Comparison of ENCODE assay signal across 9 cellular contexts in genomic region chr19:13764821-13765394, GRCh38. TPM values are rescaled to one million over a fixed set of nuclear protein-coding genes. Genes with fewer than 3 reads are reported as not detected.
DNase-seq lines count a peak whose midpoint lies in the region; FAIRE-seq and TF ChIP-seq lines count a peak whose summit lies in the region.
"Had no signal": no experiment of that assay in that cellular context is flagged by ENCODE, and none has a peak within 500 bp of the region (broad histone marks: within the 10 kb centered on the region; RNA-seq: fewer than 3 reads in every experiment).

No MANE protein-coding gene starts in this region.

- H4K91ac ChIP-seq in mesenchymal stem cell (ENCODE audit: low read length) = no peak overlapping the region

- peak overlapping the region; percentile 93 for H3K4me3 ChIP-seq in AG04449 (ENCODE audit: low read depth, low read length)
- H3K4me3 ChIP-seq in HAP-1 = peak overlapping the region; percentile 67
- H3K4me3 ChIP-seq in WERI-Rb-1 (ENCODE audit: low read depth, low read length) = peak overlapping the region; percentile 48
- H3K4me3 ChIP-seq in mesenchymal stem cell (ENCODE audit: insufficient read depth in 1 of 2, low read depth in 1 of 2, low read length in 2 of 2) = peak overlapping the region; percentile 88 to 92
- H3K4me3 ChIP-seq in thymus (ENCODE audit: low read length) = peak overlapping the region; percentile 85

- H3K9ac ChIP-seq in mesenchymal stem cell (ENCODE audit: low read length) = peak overlapping the region; percentile 88

- no peak overlapping the region for H2BK15ac ChIP-seq in mesenchymal stem cell (ENCODE audit: low read depth, poor library complexity, severe bottlenecking)

- CTCF ChIA-PET in AG04449 (lab: Yijun Ruan, JAX) = interaction anchor here (1.0 to 1.8 kb wide), 3 partner anchors 17 to 99 kb away, joined by 3 to 7 read pairs (median 6); a partner anchor contains a TSS

- peak overlapping the region in 1 of 2 experiments; percentile 30 for H2BK12ac ChIP-seq in mesenchymal stem cell (ENCODE audit: low read length in 2 of 2)

- peaks cover 79% of the 10 kb centered on the region for H3K36me3 Mint-ChIP-seq in dendritic cell treated with granulocyte-macrophage colony-stimulating factor and Interleukin-4, amounts not matched to agents 40 ng/mL and 50 ng/mL, for 4 days (ENCODE audit: low read depth)

- H3K4me3 Mint-ChIP-seq in dendritic cell treated with granulocyte-macrophage colony-stimulating factor and Interleukin-4, amounts not matched to agents 40 ng/mL and 50 ng/mL, for 4 days = peak overlapping the region; percentile 73

- H3K14ac ChIP-seq in mesenchymal stem cell (ENCODE audit: low read length in 2 of 2) = peak overlapping the region; percentile 78 to 96

- H3K27ac ChIP-seq in WERI-Rb-1 (no peak overlapping the region), mesenchymal stem cell (ENCODE audit: low read length, poor library complexity, severe bottlenecking) (no peak overlapping the region), thymus (ENCODE audit: low read depth) (no peak overlapping the region)

- no peaks in the 10 kb centered on the region for H3K9me3 Mint-ChIP-seq in dendritic cell treated with granulocyte-macrophage colony-stimulating factor and Interleukin-4, amounts not matched to agents 40 ng/mL and 50 ng/mL, for 4 days

- no peak overlapping the region for H2BK120ac ChIP-seq in mesenchymal stem cell (ENCODE audit: low read depth, low read length)

- no peak for FAIRE-seq in urothelium cell line (lab: Jason Lieb, UNC)
- FAIRE-seq: islet of Langerhans had no signal

- peak overlapping the region in 1 of 2 experiments; percentile 80 for H3K23ac ChIP-seq in mesenchymal stem cell (ENCODE audit: low read length in 2 of 2)

- in situ Hi-C loops in HAP-1 (cut with MboI; ENCODE audit: low sequenced_read_pairs) = no loop called here

- H3K4me1 Mint-ChIP-seq in dendritic cell treated with granulocyte-macrophage colony-stimulating factor and Interleukin-4, amounts not matched to agents 40 ng/mL and 50 ng/mL, for 4 days (ENCODE audit: low read depth) = peaks cover 25% of the 10 kb centered on the region

- H3K36me3 ChIP-seq in HAP-1 (replicated peaks) (peaks cover 55% of the 10 kb centered on the region), WERI-Rb-1 (peaks cover 38% of the 10 kb centered on the region), mesenchymal stem cell (ENCODE audit: control insufficient read depth in 1 of 2, insufficient read depth in 2 of 2, low read depth in 1 of 2, low read length in 2 of 2) (peaks cover 57 to 59% of the 10 kb centered on the region in 2 experiments), thymus (ENCODE audit: control insufficient read depth, insufficient read depth) (peaks cover 34% of the 10 kb centered on the region)

- H3K27me3 ChIP-seq in HAP-1 (ENCODE audit: low read depth) (no peaks in the 10 kb centered on the region), WERI-Rb-1 (ENCODE audit: insufficient read depth, low read depth, severe bottlenecking) (no peaks in the 10 kb centered on the region), mesenchymal stem cell (ENCODE audit: control insufficient read depth in 1 of 2, insufficient read depth in 1 of 2, low read length in 2 of 2) (no peaks in the 10 kb centered on the region), thymus (ENCODE audit: control insufficient read depth, insufficient read depth) (no peaks in the 10 kb centered on the region)

- peak overlapping the region; percentile 76 for H3K4me2 ChIP-seq in mesenchymal stem cell (ENCODE audit: low read length, poor library complexity, severe bottlenecking)

- H3K4ac ChIP-seq in mesenchymal stem cell (ENCODE audit: low read depth in 1 of 2, low read length in 2 of 2) = peak overlapping the region; percentile 47 to 49

- H2BK5ac ChIP-seq in mesenchymal stem cell (ENCODE audit: low read depth, low read length, poor library complexity, severe bottlenecking) = no peak overlapping the region

- POLR2A ChIA-PET in AG04449 (lab: Yijun Ruan, JAX) = interaction anchor here (1.0 to 2.0 kb wide), 6 partner anchors 9 to 98 kb away, joined by 3 to 14 read pairs (median 6); partner anchors contain the start of genes C19orf53 and ZSWIM4

- TF ChIP-seq CTCF in AG04449 (IDR thresholded peaks at IDR 0.05; ENCODE audit: insufficient read depth, low read length, missing control alignments) (no peak), WERI-Rb-1 (IDR thresholded peaks at IDR 0.05; ENCODE audit: low read depth, low read length) (no peak)

- 2% methylated on average over 39 of the region's 48 CpGs for WGBS in mesenchymal stem cell
- 2% methylated on average over 48 of the region's 48 CpGs for WGBS in thymus

- no peak overlapping the region for H2AK5ac ChIP-seq in mesenchymal stem cell (ENCODE audit: low read length, severe bottlenecking)

- DNase-seq in AG04449 (ENCODE audit: low read depth, low spot score) (no peak), HAP-1 (ENCODE audit: low spot score in 2 of 2) (peak in 1 of 2 experiments; percentile 50), WERI-Rb-1 (no peak), mesenchymal stem cell (peak; percentile 27), urothelium cell line (ENCODE audit: low spot score) (no peak), HuH-7 (ENCODE audit: low spot score) (no peak)

- peak overlapping the region; percentile 74 for H2AFZ ChIP-seq in mesenchymal stem cell (ENCODE audit: low read depth, low read length)

- intact Hi-C loops in dendritic cell treated with granulocyte-macrophage colony-stimulating factor and Interleukin-4, amounts not matched to agents 40 ng/mL and 50 ng/mL, for 4 days (cut with micrococcal nuclease) = no loop called here

- H4K8ac ChIP-seq in mesenchymal stem cell (ENCODE audit: low read length) = peak overlapping the region; percentile 85

- peak overlapping the region; percentile 63 to 90 for H3K18ac ChIP-seq in mesenchymal stem cell (ENCODE audit: low read depth in 1 of 2, low read length in 2 of 2)

- H3K4me1 ChIP-seq in HAP-1 (peaks cover 8% of the 10 kb centered on the region), mesenchymal stem cell (ENCODE audit: control insufficient read depth, insufficient read depth, low read depth, low read length) (peaks cover 18% of the 10 kb centered on the region), thymus (ENCODE audit: control insufficient read depth, insufficient read depth, low read length) (peaks cover 9% of the 10 kb centered on the region)

- H3K9me3 ChIP-seq in HAP-1 (no peaks in the 10 kb centered on the region), WERI-Rb-1 (ENCODE audit: severe bottlenecking) (no peaks in the 10 kb centered on the region), mesenchymal stem cell (ENCODE audit: control insufficient read depth, low read length) (no peaks in the 10 kb centered on the region), thymus (ENCODE audit: control insufficient read depth) (no peaks in the 10 kb centered on the region)

- H3K27me3 Mint-ChIP-seq in dendritic cell treated with granulocyte-macrophage colony-stimulating factor and Interleukin-4, amounts not matched to agents 40 ng/mL and 50 ng/mL, for 4 days = no peaks in the 10 kb centered on the region

- peak overlapping the region; percentile 42 for H3K27ac Mint-ChIP-seq in dendritic cell treated with granulocyte-macrophage colony-stimulating factor and Interleukin-4, amounts not matched to agents 40 ng/mL and 50 ng/mL, for 4 days

- peaks cover 18% of the 10 kb centered on the region for H3K79me1 ChIP-seq in mesenchymal stem cell (replicated peaks; ENCODE audit: low read length, poor library complexity, severe bottlenecking)

RNA-seq across cellular contexts. Expression of gene MRI1, which starts 0.6 kb away (rescaled TPM):
- polyA plus RNA-seq in mesenchymal stem cell (2013, experiment 1 of 2) = 26.1 TPM
- polyA plus RNA-seq in mesenchymal stem cell (2013, experiment 2 of 2) = 24.1 TPM
- polyA plus RNA-seq in thymus = 36.3 TPM

RNA-seq across cellular contexts. Expression of gene C19orf53, which starts 9.3 kb away (rescaled TPM):
- polyA plus RNA-seq in mesenchymal stem cell (2013, experiment 1 of 2) = 327 TPM
- polyA plus RNA-seq in mesenchymal stem cell (2013, experiment 2 of 2) = 323 TPM
- polyA plus RNA-seq in thymus = 163 TPM

RNA-seq across cellular contexts. Expression of gene ZSWIM4, which starts 30.3 kb away (rescaled TPM):
- polyA plus RNA-seq in mesenchymal stem cell (2013, experiment 1 of 2) = 6.3 TPM
- polyA plus RNA-seq in mesenchymal stem cell (2013, experiment 2 of 2) = 6.2 TPM
- 3.3 TPM for polyA plus RNA-seq in thymus
